ENCODE assay signal across 19 cellular contexts in genomic region chr1:197393105-197393504, GRCh38.
"Had no signal": no experiment of that assay in that cellular context is flagged by ENCODE, and none has a peak within 500 bp of the region (broad histone marks: within the 10 kb centered on the region; RNA-seq: fewer than 3 reads in every experiment).

No MANE protein-coding gene starts in this region.

- H3K27me3 Mint-ChIP-seq: activated CD4-positive, alpha-beta T cell treated with anti-CD3 and anti-CD28 coated beads for 36 hours had no signal

- H3K9me3 ChIP-seq: heart right ventricle, sigmoid colon, stomach, thoracic aorta, upper lobe of left lung had no signal

- H3K27me3 ChIP-seq: heart right ventricle, sigmoid colon, stomach, upper lobe of left lung had no signal

- H3K4me3 Mint-ChIP-seq: activated CD4-positive, alpha-beta T cell treated with anti-CD3 and anti-CD28 coated beads for 36 hours; activated naive CD4-positive, alpha-beta T cell treated with anti-CD3 and anti-CD28 coated beads for 36 hours; nephron; stimulated activated effector memory CD8-positive, alpha-beta T cell treated with anti-CD3 and anti-CD28 coated beads, Interleukin-12 subunit alpha, Interleukin-12 subunit beta, amount 100 ng/mL, for 72 hours had no signal

- DNase-seq: activated CD4-positive, alpha-beta T cell treated with anti-CD3 and anti-CD28 coated beads for 36 hours; activated CD4-positive, alpha-beta T cell treated with anti-CD3 and anti-CD28 coated beads, Interleukin-2, amount 50 U/mL, for 48 hours; activated naive CD4-positive, alpha-beta T cell treated with anti-CD3 and anti-CD28 coated beads for 36 hours; activated T-cell treated with anti-CD3 and anti-CD28 coated beads, Interleukin-2, amount 50 U/mL, for 1 hour; aorta; effector CD4-positive, alpha-beta T cell; heart right ventricle; kidney glomerular epithelial cell; left ventricle myocardium superior; sigmoid colon; stimulated activated CD4-positive, alpha-beta T cell treated with anti-CD3 and anti-CD28 coated beads, Interleukin-4, amount 100 ng/mL, for 24 hours; stomach; upper lobe of left lung; WERI-Rb-1 had no signal

- H3K4me3 ChIP-seq: heart right ventricle, sigmoid colon, stomach, thoracic aorta, upper lobe of left lung had no signal

- ATAC-seq: activated CD4-positive, alpha-beta T cell treated with anti-CD3 and anti-CD28 coated beads for 36 hours; esophagus mucosa; heart right ventricle; left ventricle myocardium superior; stimulated activated effector memory CD8-positive, alpha-beta T cell treated with anti-CD3 and anti-CD28 coated beads, Interleukin-12 subunit alpha, Interleukin-12 subunit beta, amount 100 ng/mL, for 72 hours had no signal

- H3K9me3 Mint-ChIP-seq: activated naive CD4-positive, alpha-beta T cell treated with anti-CD3 and anti-CD28 coated beads for 36 hours; activated T-helper 2 cell treated with anti-CD3 and anti-CD28 coated beads, Interferon-gamma antibody, Interleukin-2, Interleukin-4, amounts not matched to agents 10 μg/mL and 5 μg/mL and 100 μg/mL, durations not matched to agents 14 hours and 24 hours and 36 hours; nephron; stimulated activated effector memory CD8-positive, alpha-beta T cell treated with anti-CD3 and anti-CD28 coated beads, Interleukin-12 subunit alpha, Interleukin-12 subunit beta, amount 100 ng/mL, for 72 hours had no signal

- H3K36me3 ChIP-seq: heart right ventricle, sigmoid colon, stomach, thoracic aorta, upper lobe of left lung, WERI-Rb-1 had no signal

- H3K36me3 Mint-ChIP-seq: stimulated activated effector memory CD8-positive, alpha-beta T cell treated with anti-CD3 and anti-CD28 coated beads, Interleukin-12 subunit alpha, Interleukin-12 subunit beta, amount 100 ng/mL, for 72 hours had no signal

- H3K4me1 ChIP-seq: heart right ventricle, sigmoid colon, stomach, upper lobe of left lung had no signal

- H3K27ac ChIP-seq: heart right ventricle, sigmoid colon, stomach, thoracic aorta, upper lobe of left lung, WERI-Rb-1 had no signal

- H3K27ac Mint-ChIP-seq: activated CD4-positive, alpha-beta T cell treated with anti-CD3 and anti-CD28 coated beads for 36 hours; activated naive CD4-positive, alpha-beta T cell treated with anti-CD3 and anti-CD28 coated beads for 36 hours; activated T-helper 2 cell treated with anti-CD3 and anti-CD28 coated beads, Interferon-gamma antibody, Interleukin-2, Interleukin-4, amounts not matched to agents 10 μg/mL and 5 μg/mL and 100 μg/mL, durations not matched to agents 14 hours and 24 hours and 36 hours; nephron; stimulated activated effector memory CD8-positive, alpha-beta T cell treated with anti-CD3 and anti-CD28 coated beads, Interleukin-12 subunit alpha, Interleukin-12 subunit beta, amount 100 ng/mL, for 72 hours had no signal
